ENCODE assay signal across 22 cellular contexts in the genomic region with DNA sequence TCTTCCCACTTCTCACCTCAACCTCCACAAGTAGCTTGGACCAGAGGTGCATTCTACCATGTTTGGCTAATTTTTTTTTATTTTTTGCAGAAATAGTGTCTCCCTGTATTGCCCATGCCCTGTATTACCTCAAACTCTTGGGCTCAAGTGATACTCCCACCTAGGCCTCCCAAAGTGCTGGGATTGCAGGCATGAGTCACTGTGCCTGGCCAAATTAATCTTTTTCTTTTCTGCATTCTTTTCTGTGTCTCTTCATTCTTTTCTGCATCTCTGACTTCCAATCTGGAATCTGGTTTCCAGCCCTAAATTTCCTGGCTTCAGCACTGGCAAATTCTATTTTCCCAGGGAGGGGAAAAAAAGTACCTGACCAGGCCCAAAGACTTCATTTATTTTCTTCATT. TPM values are rescaled to one million over a fixed set of nuclear protein-coding genes. Genes with fewer than 3 reads are reported as not detected.
DNase-seq lines count a peak whose midpoint lies in the region; ATAC-seq, FAIRE-seq and TF ChIP-seq lines count a peak whose summit lies in the region.
"Had no signal": no experiment of that assay in that cellular context is flagged by ENCODE, and none has a peak within 500 bp of the region (broad histone marks: within the 10 kb centered on the region; RNA-seq: fewer than 3 reads in every experiment).

No MANE protein-coding gene starts in this region.

- H3K36me3 Mint-ChIP-seq in activated T-cell treated with anti-CD3 and anti-CD28 coated beads, Interleukin-2, amount 50 U/mL, for 72 hours (ENCODE audit: insufficient read depth in 2 of 2) = peaks cover 3 to 9% of the 10 kb centered on the region in 2 donors
- H3K36me3 Mint-ChIP-seq in astrocyte (ENCODE audit: low read depth, unreplicated experiment) = no peaks in the 10 kb centered on the region
- H3K36me3 Mint-ChIP-seq: CD14-positive monocyte; CD4-positive, alpha-beta memory T cell had no signal

- peaks cover 48% of the 10 kb centered on the region for H3K27me3 Mint-ChIP-seq in activated T-cell treated with anti-CD3 and anti-CD28 coated beads, Interleukin-2, amount 50 U/mL, for 72 hours (ENCODE audit: low read depth)
- no peaks in the 10 kb centered on the region for H3K27me3 Mint-ChIP-seq in astrocyte (ENCODE audit: low read depth, unreplicated experiment)

- H3K27me3 ChIP-seq in astrocyte (ENCODE audit: insufficient read depth, low read length) (no peaks in the 10 kb centered on the region), foreskin keratinocyte (no peaks in the 10 kb centered on the region)
- H3K27me3 ChIP-seq: BLaER1 had no signal

- peaks cover 3 to 11% of the 10 kb centered on the region in 2 donors for H3K9me3 Mint-ChIP-seq in activated T-cell treated with anti-CD3 and anti-CD28 coated beads, Interleukin-2, amount 50 U/mL, for 72 hours
- peaks cover 6% of the 10 kb centered on the region for H3K9me3 Mint-ChIP-seq in astrocyte (ENCODE audit: unreplicated experiment)

- no peak for FAIRE-seq in astrocyte (lab: Jason Lieb, UNC)
- FAIRE-seq: A549 had no signal

- H2AFZ ChIP-seq in astrocyte (ENCODE audit: low read depth, low read length) = no peak overlapping the region

- H3K9ac ChIP-seq in astrocyte (ENCODE audit: low read length) = no peak overlapping the region
- H3K9ac ChIP-seq: BLaER1 had no signal

- TF ChIP-seq CTCF in astrocyte (IDR thresholded peaks at IDR 0.05; ENCODE audit: insufficient read depth, low read depth, low read length) (no peak), foreskin keratinocyte (conservative IDR thresholded peaks at IDR 0.05) (no peak), omental fat pad (IDR thresholded peaks at IDR 0.05) (no peak)

- H3K4me1 Mint-ChIP-seq in activated T-cell treated with anti-CD3 and anti-CD28 coated beads, Interleukin-2, amount 50 U/mL, for 72 hours (ENCODE audit: low read depth) = no peaks in the 10 kb centered on the region
- H3K4me1 Mint-ChIP-seq in astrocyte (ENCODE audit: low read depth, unreplicated experiment) = peaks cover 4% of the 10 kb centered on the region
- H3K4me1 Mint-ChIP-seq: CD14-positive monocyte; CD4-positive, alpha-beta memory T cell had no signal

- no peak for ATAC-seq in activated T-cell treated with anti-CD3 and anti-CD28 coated beads, Interleukin-2, amount 50 U/mL, for 72 hours (replicated peaks in 1 of 2)
- peak; percentile 25 for ATAC-seq in foreskin keratinocyte
- ATAC-seq in omental fat pad (ENCODE audit: low FRiP score) = peak; percentile 65
- no peak for ATAC-seq in activated CD4-positive, CD25-positive, alpha-beta regulatory T cell treated with anti-CD3 and anti-CD28 coated beads, Interleukin-2, amount 50 U/mL, for 24 hours
- ATAC-seq in HG03095 (IDR thresholded peaks at IDR 0.05; ENCODE audit: unreplicated experiment) = no peak
- ATAC-seq: A549, HCT116 had no signal

- H3K36me3 ChIP-seq in astrocyte (ENCODE audit: insufficient read depth, low read length) = no peaks in the 10 kb centered on the region
- H3K36me3 ChIP-seq: BLaER1 had no signal

- H3K27ac Mint-ChIP-seq in activated T-cell treated with anti-CD3 and anti-CD28 coated beads, Interleukin-2, amount 50 U/mL, for 72 hours = peak overlapping the region; percentile 19
- H3K27ac Mint-ChIP-seq in astrocyte (ENCODE audit: unreplicated experiment) = no peak overlapping the region
- H3K27ac Mint-ChIP-seq: CD14-positive monocyte; CD4-positive, alpha-beta memory T cell; HFFc6 had no signal

- no peak overlapping the region for H3K27ac ChIP-seq in astrocyte (ENCODE audit: low read depth, low read length)
- H3K27ac ChIP-seq in foreskin keratinocyte = peak overlapping the region; percentile 15
- H3K27ac ChIP-seq: 22Rv1, A549, BLaER1, HL-60 had no signal

- DNase-seq in activated T-cell treated with anti-CD3 and anti-CD28 coated beads, Interleukin-2, amount 50 U/mL, for 72 hours = no peak
- no peak for DNase-seq in activated T-cell treated with anti-CD3 and anti-CD28 coated beads for 4 hours
- DNase-seq in astrocyte (ENCODE audit: low read depth) = peak; percentile 39
- no peak for DNase-seq in foreskin keratinocyte
- no peak for DNase-seq in omental fat pad (ENCODE audit: low spot score)
- DNase-seq in mucosa of gallbladder (ENCODE audit: low spot score) = no peak
- DNase-seq: CD4-positive, alpha-beta memory T cell; DMS153; DMS79; GDM1; GOT3; H7; HFFc6 had no signal

- no peak overlapping the region for H3K4me3 ChIP-seq in astrocyte (ENCODE audit: insufficient read depth, low read depth, low read length)
- H3K4me3 ChIP-seq: A549, BLaER1 had no signal

- no peak overlapping the region for H3K4me2 ChIP-seq in astrocyte (ENCODE audit: low read length)
- H3K4me2 ChIP-seq: A549, BLaER1 had no signal

- no peaks in the 10 kb centered on the region for H3K4me1 ChIP-seq in astrocyte (ENCODE audit: insufficient read depth, low read length)
- peaks cover 3% of the 10 kb centered on the region for H3K4me1 ChIP-seq in foreskin keratinocyte
- H3K4me1 ChIP-seq: A549, BLaER1 had no signal

- no peaks in the 10 kb centered on the region for H4K20me1 ChIP-seq in astrocyte (ENCODE audit: insufficient read depth, low read length)
- H4K20me1 ChIP-seq: BLaER1 had no signal

- H3K9me3 ChIP-seq in astrocyte (ENCODE audit: insufficient read depth, low read depth, low read length) = peaks cover 3% of the 10 kb centered on the region
- H3K9me3 ChIP-seq: A549 had no signal

- no peaks in the 10 kb centered on the region for H3K79me2 ChIP-seq in astrocyte (ENCODE audit: insufficient read depth, low read length)

- no peak overlapping the region for H3K4me3 Mint-ChIP-seq in activated T-cell treated with anti-CD3 and anti-CD28 coated beads, Interleukin-2, amount 50 U/mL, for 72 hours
- H3K4me3 Mint-ChIP-seq in astrocyte (ENCODE audit: unreplicated experiment) = no peak overlapping the region
- H3K4me3 Mint-ChIP-seq: CD14-positive monocyte; CD4-positive, alpha-beta memory T cell; HFFc6 had no signal

RNA-seq across cellular contexts. Expression of gene TACSTD2, which starts 31.2 kb away (rescaled TPM):
- under 1 TPM in 1 of 2 donors, not detected in 1; 0.21 TPM for total RNA-seq in activated T-cell treated with anti-CD3 and anti-CD28 coated beads, Interleukin-2, amount 50 U/mL, for 72 hours
- total RNA-seq in astrocyte = 0.87 and 3.0 TPM in 2 replicates
- total RNA-seq in foreskin keratinocyte = 103 and 150 TPM in 2 replicates
- 112 and 158 TPM in 2 replicates for polyA plus RNA-seq in foreskin keratinocyte
- 1 to 10 TPM in 2 of 4 donors, under 1 TPM in 2; 0.88 to 2.7 (median 1.1) TPM for total RNA-seq in omental fat pad
- 19.2 TPM for total RNA-seq in mucosa of gallbladder
- total RNA-seq: CD4-positive, alpha-beta memory T cell; HT1080 had no signal
- polyA plus RNA-seq: A549; CD14-positive monocyte; CD4-positive, alpha-beta memory T cell had no signal

Comparison
In these comparisons a context has a peak if more than half of its experiments do, and no peak if none do; other contexts are left out.
1. ATAC-seq: peak in foreskin keratinocyte (single experiment) and omental fat pad (single experiment); none in activated T-cell treated with anti-CD3 and anti-CD28 coated beads, Interleukin-2, amount 50 U/mL, for 72 hours (0 of 2), activated CD4-positive, CD25-positive, alpha-beta regulatory T cell treated with anti-CD3 and anti-CD28 coated beads, Interleukin-2, amount 50 U/mL, for 24 hours (0 of 2) and HG03095 (single experiment).